ENCODE assay signal across 13 cellular contexts in the genomic region with DNA sequence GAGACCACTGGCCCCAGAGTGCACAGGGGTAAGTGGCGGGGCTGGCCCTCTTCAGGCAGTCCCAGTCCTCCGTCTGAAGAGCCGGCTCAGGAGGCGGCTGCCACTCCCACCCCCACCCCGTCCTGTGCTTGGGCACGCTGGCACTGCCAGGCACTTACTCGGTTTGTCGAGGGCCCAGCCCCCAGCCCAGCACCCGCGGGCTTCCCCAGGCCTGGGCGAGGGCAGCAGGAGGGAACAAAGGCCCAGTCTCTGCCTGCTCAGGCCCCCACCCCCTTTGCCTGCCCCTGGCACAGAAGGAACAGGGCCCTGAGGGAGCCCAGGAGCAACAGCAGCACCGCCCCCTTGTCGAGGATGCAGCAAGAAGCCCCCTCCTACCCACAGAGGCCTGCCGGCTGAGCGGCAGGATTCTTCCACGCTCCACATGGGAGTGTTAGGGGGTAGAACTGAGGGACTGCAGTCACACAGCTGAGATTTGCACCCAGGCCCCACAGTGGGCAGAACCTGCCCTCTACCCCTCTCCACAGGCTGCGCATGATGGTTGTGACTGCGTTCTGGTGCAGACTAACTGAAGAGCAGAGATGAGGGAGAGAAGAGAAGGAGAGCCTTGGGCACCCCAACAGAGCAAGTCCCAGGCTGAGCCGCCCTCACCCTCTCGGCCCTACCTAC. TPM values are rescaled to one million over a fixed set of nuclear protein-coding genes. Genes with fewer than 3 reads are reported as not detected.
DNase-seq lines count a peak whose midpoint lies in the region; ATAC-seq and TF ChIP-seq lines count a peak whose summit lies in the region.
"Had no signal": no experiment of that assay in that cellular context is flagged by ENCODE, and none has a peak within 500 bp of the region (broad histone marks: within the 10 kb centered on the region; RNA-seq: fewer than 3 reads in every experiment).

No MANE protein-coding gene starts in this region.

- DNase-seq in Ammon's horn (ENCODE audit: low spot score) (peak; percentile 96), T1000 (lab: John Stamatoyannopoulos, UW) (peak; percentile 74), head of caudate nucleus (peak; percentile 84 to 98 (median 94)), pons (ENCODE audit: low spot score) (peak; percentile 96), NAMALWA (ENCODE audit: low spot score) (no peak), CD14-positive monocyte (ENCODE audit: low spot score) (no peak), NCI-H2227 (lab: John Stamatoyannopoulos, UW; ENCODE audit: unreplicated experiment) (no peak)
- DNase-seq: AML-193, natural killer cell, NCI-H2227 treated with DMSO at 0.1 percent for 48 hours had no signal

- no peak for TF ChIP-seq CTCF in CD14-positive monocyte (IDR thresholded peaks at IDR 0.05)

- peaks cover 17% of the 10 kb centered on the region for H3K4me1 Mint-ChIP-seq in CD14-positive monocyte

- no peaks in the 10 kb centered on the region for H3K9me3 Mint-ChIP-seq in CD14-positive monocyte
- H3K9me3 Mint-ChIP-seq: activated T-helper 17 cell treated with anti-CD3 and anti-CD28 coated beads, Interleukin-2, amount 50 U/mL, for 72 hours; natural killer cell had no signal

- peaks cover 37 to 48% of the 10 kb centered on the region in 2 donors for H3K36me3 Mint-ChIP-seq in CD14-positive monocyte
- H3K36me3 Mint-ChIP-seq: natural killer cell had no signal

- no peak for ATAC-seq in HG02884 (IDR thresholded peaks at IDR 0.05; ENCODE audit: unreplicated experiment)
- ATAC-seq: activated T-helper 17 cell treated with anti-CD3 and anti-CD28 coated beads, Interleukin-2, amount 50 U/mL, for 72 hours; GM12878; natural killer cell had no signal

- H3K27ac Mint-ChIP-seq in CD14-positive monocyte, result no peak overlapping the region
- H3K27ac Mint-ChIP-seq: natural killer cell had no signal

- H3K4me3 Mint-ChIP-seq in CD14-positive monocyte, result no peak overlapping the region
- H3K4me3 Mint-ChIP-seq: activated T-helper 17 cell treated with anti-CD3 and anti-CD28 coated beads, Interleukin-2, amount 50 U/mL, for 72 hours; natural killer cell had no signal

- peaks cover 2 to 3% (median 3%) of the 10 kb centered on the region in 3 donors for H3K27me3 Mint-ChIP-seq in CD14-positive monocyte (ENCODE audit: low read depth in 3 of 3)
- H3K27me3 Mint-ChIP-seq: activated T-helper 17 cell treated with anti-CD3 and anti-CD28 coated beads, Interleukin-2, amount 50 U/mL, for 72 hours had no signal

- intact Hi-C loops in head of caudate nucleus (cut with DNase I), result no loop called here
- intact Hi-C loops in CD14-positive monocyte (cut with micrococcal nuclease), result no loop called here

RNA-seq across cellular contexts. Expression of gene DUSP7, which starts 8.9 kb away (rescaled TPM):
- 1 to 10 TPM; 2.8 to 3.9 TPM for polyA plus RNA-seq in CD14-positive monocyte

RNA-seq across cellular contexts. Expression of gene RPL29, which starts 51.7 kb away (rescaled TPM):
- 100 to 1,000 TPM; 753 to 856 TPM for polyA plus RNA-seq in CD14-positive monocyte

Comparison
In these comparisons a context has a peak if more than half of its experiments do, and no peak if none do; other contexts are left out.
1. DNase-seq: peak in Ammon's horn (single experiment), T1000 (single experiment), head of caudate nucleus (42 of 42) and pons (single experiment); none in NAMALWA (single experiment), CD14-positive monocyte (single experiment) and NCI-H2227 (single experiment).